In genomic region chr16:27779719-27780161, GRCh38 we compare ENCODE assay signal across 9 cellular contexts.
DNase-seq lines count a peak whose midpoint lies in the region; ATAC-seq, FAIRE-seq and TF ChIP-seq lines count a peak whose summit lies in the region.
"Had no signal": no experiment of that assay in that cellular context is flagged by ENCODE, and none has a peak within 500 bp of the region (broad histone marks: within the 10 kb centered on the region; RNA-seq: fewer than 3 reads in every experiment).

No MANE protein-coding gene starts in this region.

- BruUV-seq in endothelial cell of umbilical vein (replicated peaks; lab: Mats Ljungman, UMichigan), result TSS peak; percentile 31

- no peak overlapping the region for H3K9ac ChIP-seq in endothelial cell of umbilical vein (replicated peaks; ENCODE audit: extremely low read depth, insufficient read depth, low read length)

- CTCF ChIA-PET in endothelial cell of umbilical vein (lab: Charles Lee), result interaction anchor here (1.0 to 2.2 kb wide), 9 partner anchors 10 to 439 kb away, joined by 3 to 12 read pairs (median 5); no protein-coding TSS in a partner anchor

- intact Hi-C loops in endothelial cell of umbilical vein (cut with micrococcal nuclease), result no loop called here

- no peaks in the 10 kb centered on the region for H3K9me3 ChIP-seq in endothelial cell of umbilical vein (replicated peaks; ENCODE audit: control insufficient read depth, insufficient read depth, low read length)

- H3K79me2 ChIP-seq in endothelial cell of umbilical vein (ENCODE audit: control insufficient read depth, insufficient read depth, low read length), result no peaks in the 10 kb centered on the region

- H3K27ac Mint-ChIP-seq in neural crest cell (ENCODE audit: unreplicated experiment), result peak overlapping the region; percentile 35
- H3K27ac Mint-ChIP-seq: immature natural killer cell had no signal

- no peak for FAIRE-seq in endothelial cell of umbilical vein (lab: Jason Lieb, UNC)
- FAIRE-seq in GM12892 (lab: Jason Lieb, UNC), result no peak

- TF ChIP-seq POLR2A in endothelial cell of umbilical vein (IDR thresholded peaks at IDR 0.05; ENCODE audit: low read depth, low read length) (no peak), GM12892 (IDR thresholded peaks at IDR 0.05; ENCODE audit: low read depth, low read length) (no peak)

- H4K20me1 ChIP-seq in endothelial cell of umbilical vein (replicated peaks; ENCODE audit: control insufficient read depth, extremely low read depth, insufficient read depth, low read length), result no peaks in the 10 kb centered on the region

- no peaks in the 10 kb centered on the region for H3K27me3 Mint-ChIP-seq in neural crest cell (ENCODE audit: low read depth)

- H3K27ac ChIP-seq in endothelial cell of umbilical vein (ENCODE audit: insufficient read depth, low read depth, low read length), result no peak overlapping the region

- dilution Hi-C loops in endothelial cell of umbilical vein (cut with MboI; ENCODE audit: extremely low pct_ligation_motif_present, low sequenced_read_pairs), result no loop called here

- H3K4me3 ChIP-seq in endothelial cell of umbilical vein (replicated peaks in 1 of 3; ENCODE audit: insufficient read depth in 1 of 3, low read depth in 1 of 3, low read length in 3 of 3), result no peak overlapping the region

- POLR2A ChIA-PET in endothelial cell of umbilical vein (lab: Charles Lee), result no interaction called here

- H3K27me3 ChIP-seq in endothelial cell of umbilical vein (ENCODE audit: control insufficient read depth in 2 of 2, insufficient read depth in 2 of 2, low read length in 2 of 2), result no peaks in the 10 kb centered on the region

- no peak for ATAC-seq in HG03565 (IDR thresholded peaks at IDR 0.05; ENCODE audit: unreplicated experiment)
- ATAC-seq in omental fat pad (ENCODE audit: low FRiP score), result no peak

- no peaks in the 10 kb centered on the region for H3K9me1 ChIP-seq in endothelial cell of umbilical vein (replicated peaks; ENCODE audit: control insufficient read depth, extremely low read depth, insufficient read depth, low read length)

- no peak overlapping the region for H3K4me2 ChIP-seq in endothelial cell of umbilical vein (ENCODE audit: insufficient read depth, low read length)

- peaks cover 9% of the 10 kb centered on the region for H3K4me1 Mint-ChIP-seq in neural crest cell
- H3K4me1 Mint-ChIP-seq: immature natural killer cell had no signal

- H2AFZ ChIP-seq in endothelial cell of umbilical vein (ENCODE audit: low read depth, low read length), result no peak overlapping the region

- no peaks in the 10 kb centered on the region for H3K36me3 ChIP-seq in endothelial cell of umbilical vein (ENCODE audit: control insufficient read depth in 2 of 2, extremely low read depth in 1 of 2, insufficient read depth in 2 of 2, low read length in 2 of 2)

- TF ChIP-seq CTCF in endothelial cell of umbilical vein (IDR thresholded peaks at IDR 0.05; ENCODE audit: extremely low read depth in 1 of 2, insufficient read depth in 1 of 2, low read depth in 1 of 2, low read length in 2 of 2) (no peak), neural crest cell (conservative IDR thresholded peaks at IDR 0.05) (peak; percentile 63), omental fat pad (IDR thresholded peaks at IDR 0.05) (no peak)

- H3K4me3 Mint-ChIP-seq in neural crest cell, result peak overlapping the region; percentile 34
- H3K4me3 Mint-ChIP-seq: immature natural killer cell had no signal

- H3K9me3 Mint-ChIP-seq in neural crest cell, result no peaks in the 10 kb centered on the region
- H3K9me3 Mint-ChIP-seq: immature natural killer cell had no signal

- peak; percentile 68 for DNase-seq in DMS53 (lab: John Stamatoyannopoulos, UW)
- DNase-seq in NCI-H524 treated with DMSO at 0.1 percent for 48 hours (lab: John Stamatoyannopoulos, UW), result peak; percentile 78
- DNase-seq in endothelial cell of umbilical vein (ENCODE audit: low read depth, low spot score), result no peak
- DNase-seq in neural crest cell (ENCODE audit: low read depth, low spot score), result peak; percentile 61
- DNase-seq in GM12892 (ENCODE audit: insufficient read length), result no peak
- DNase-seq in H4 (ENCODE audit: low spot score), result no peak
- DNase-seq in omental fat pad (ENCODE audit: low spot score), result no peak
- DNase-seq: immature natural killer cell had no signal

- H3K4me1 ChIP-seq in endothelial cell of umbilical vein (ENCODE audit: control insufficient read depth, extremely low read depth, insufficient read depth, low read length), result no peaks in the 10 kb centered on the region

- H3K36me3 Mint-ChIP-seq in neural crest cell (ENCODE audit: low read depth), result no peaks in the 10 kb centered on the region

TF ChIP-seq in endothelial cell of umbilical vein, 7 proteins besides CTCF, POLR2A, EP300 and RAD21:
- TF ChIP-seq JUN (IDR thresholded peaks at IDR 0.05; ENCODE audit: borderline replicate concordance, insufficient read depth, insufficient read length, low read depth), result no peak
- no peak for TF ChIP-seq FOS (IDR thresholded peaks at IDR 0.05; ENCODE audit: borderline replicate concordance, insufficient read depth, low read length)
- no peak for TF ChIP-seq MYC (IDR thresholded peaks at IDR 0.05; ENCODE audit: low read depth, low read length)
- no peak for TF ChIP-seq MAX (IDR thresholded peaks at IDR 0.05; ENCODE audit: insufficient read depth, insufficient read length)
- no peak for TF ChIP-seq POLR2AphosphoS5 (IDR thresholded peaks at IDR 0.05; ENCODE audit: insufficient read depth, low read depth, low read length)
- TF ChIP-seq EZH2 (IDR thresholded peaks at IDR 0.05; ENCODE audit: borderline replicate concordance, low read depth, low read length, severe bottlenecking), result no peak
- no peak for TF ChIP-seq GATA2 (IDR thresholded peaks at IDR 0.05; ENCODE audit: insufficient read depth, insufficient read length, low read depth, low read length)

Comparison
In these comparisons a context has a peak if more than half of its experiments do, and no peak if none do; other contexts are left out.
1. DNase-seq: peak in DMS53 (single experiment), NCI-H524 treated with DMSO at 0.1 percent for 48 hours (single experiment) and neural crest cell (single experiment); none in endothelial cell of umbilical vein (single experiment), GM12892 (single experiment), H4 (single experiment) and omental fat pad (single experiment).